18 cellular contexts compared by ENCODE assay signal in the genomic region with DNA sequence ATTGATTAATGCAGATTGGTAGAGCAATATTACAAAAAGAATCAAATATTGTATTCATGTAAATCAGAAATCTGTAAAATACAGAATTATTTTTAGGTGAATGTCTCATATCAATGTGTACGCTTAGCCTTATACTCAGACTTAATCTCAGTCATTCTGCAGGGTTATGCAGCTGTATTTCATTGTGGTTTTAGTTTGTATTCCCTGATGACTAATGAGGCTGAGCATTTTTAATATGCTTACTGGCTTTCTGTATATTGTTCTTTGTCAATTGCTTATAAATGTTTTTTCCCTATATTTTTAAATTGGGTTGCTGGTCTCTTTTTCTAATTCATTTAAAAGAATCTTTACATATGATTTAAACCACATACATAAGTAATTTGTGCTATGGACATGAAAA. TPM values are rescaled to one million over a fixed set of nuclear protein-coding genes. Genes with fewer than 3 reads are reported as not detected.
"Had no signal": no experiment of that assay in that cellular context is flagged by ENCODE, and none has a peak within 500 bp of the region (broad histone marks: within the 10 kb centered on the region; RNA-seq: fewer than 3 reads in every experiment).

No MANE protein-coding gene starts in this region.

- H3K36me3 ChIP-seq: cardiac muscle cell, colonic mucosa, esophagus squamous epithelium, sigmoid colon had no signal

- DNase-seq: activated CD4-positive, alpha-beta T cell treated with anti-CD3 and anti-CD28 coated beads, Interleukin-2, amount 10 ng/mL, durations not matched to agents 24 days and 14 days; activated CD4-positive, CD25-positive, alpha-beta regulatory T cell; activated CD8-positive, alpha-beta memory T cell treated with anti-CD3 and anti-CD28 coated beads, Interleukin-2, amount 50 U/mL, for 48 hours; activated CD8-positive, alpha-beta T cell treated with anti-CD3 and anti-CD28 coated beads, Interleukin-2, amount 10 ng/mL, durations not matched to agents 7 days and 5 days; activated gamma-delta T cell; activated T-cell treated with anti-CD3 and anti-CD28 coated beads, Interleukin-2, amount 50 U/mL, for 72 hours; amniotic stem cell; colonic mucosa; esophagus squamous epithelium; head of caudate nucleus; midbrain; psoas muscle; sigmoid colon; SW 1271 had no signal

- H3K27me3 ChIP-seq: cardiac muscle cell, colonic mucosa, esophagus squamous epithelium, sigmoid colon had no signal

- H3K9me3 ChIP-seq: colonic mucosa, esophagus squamous epithelium, psoas muscle, sigmoid colon had no signal

- H3K27ac ChIP-seq: cardiac muscle cell, colonic mucosa, esophagus squamous epithelium, psoas muscle, sigmoid colon had no signal

- H3K4me1 ChIP-seq: colonic mucosa, esophagus squamous epithelium, psoas muscle, sigmoid colon had no signal

- H3K4me3 ChIP-seq: cardiac muscle cell, colonic mucosa, esophagus squamous epithelium, psoas muscle, sigmoid colon had no signal

RNA-seq across cellular contexts. Expression of a gene that starts 50.1 kb away (rescaled TPM):
- total RNA-seq: activated CD4-positive, alpha-beta T cell treated with anti-CD3 and anti-CD28 coated beads, Interleukin-2, amount 10 ng/mL, durations not matched to agents 24 days and 14 days; activated CD8-positive, alpha-beta T cell treated with anti-CD3 and anti-CD28 coated beads, Interleukin-2, amount 10 ng/mL, durations not matched to agents 7 days and 5 days; activated naive CD4-positive, alpha-beta T cell treated with anti-CD3 and anti-CD28 coated beads, Interleukin-2, amount 50 U/mL, for 72 hours; activated T-cell treated with anti-CD3 and anti-CD28 coated beads, Interleukin-2, amount 50 U/mL, for 72 hours; cardiac muscle cell; myocyte; osteocyte had no signal
- polyA plus RNA-seq: cardiac muscle cell had no signal
